15 cellular contexts compared by ENCODE assay signal in genomic region chr20:38986663-38987062, GRCh38. TPM values are rescaled to one million over a fixed set of nuclear protein-coding genes. Genes with fewer than 3 reads are reported as not detected.
DNase-seq lines count a peak whose midpoint lies in the region; ATAC-seq and TF ChIP-seq lines count a peak whose summit lies in the region.
"Had no signal": no experiment of that assay in that cellular context is flagged by ENCODE, and none has a peak within 500 bp of the region (broad histone marks: within the 10 kb centered on the region; RNA-seq: fewer than 3 reads in every experiment).

No MANE protein-coding gene starts in this region.

- H3K36me3 ChIP-seq in SJCRH30, result peaks cover 32% of the 10 kb centered on the region
- peaks cover 0 to 28% (median 1%) of the 10 kb centered on the region in 4 donors for H3K36me3 ChIP-seq in sigmoid colon

- H3K27me3 ChIP-seq in SJCRH30, result no peaks in the 10 kb centered on the region
- H3K27me3 ChIP-seq in sigmoid colon, result no peaks in the 10 kb centered on the region

- TF ChIP-seq EP300 in sigmoid colon (IDR thresholded peaks at IDR 0.05), result peak in 1 of 4 donors; percentile 54

- intact Hi-C loops in sigmoid colon (cut with DNase I), result loop anchor here (2.0 to 5.0 kb wide), 2 partner anchors 60 to 61 kb away; partner anchors contain the start of gene FAM83D

- TF ChIP-seq CTCF in GM12864 (IDR thresholded peaks at IDR 0.05; ENCODE audit: low read depth, low read length, missing control alignments) (peak; percentile 9), sigmoid colon (IDR thresholded peaks at IDR 0.05) (peak in 1 of 4 experiments; percentile 22)

- ATAC-seq in HG02678 (IDR thresholded peaks at IDR 0.05; ENCODE audit: unreplicated experiment), result no peak
- ATAC-seq in HG03135 (IDR thresholded peaks at IDR 0.05; ENCODE audit: unreplicated experiment), result no peak
- ATAC-seq in GM19023 (IDR thresholded peaks at IDR 0.05; ENCODE audit: unreplicated experiment), result no peak
- no peak for ATAC-seq in HG02763 (IDR thresholded peaks at IDR 0.05; ENCODE audit: unreplicated experiment)

- DNase-seq in GM12864 (ENCODE audit: low read depth) (no peak), SJCRH30 (peak in 1 of 2 experiments; percentile 22), fibroblast of peridontal ligament (ENCODE audit: extremely low read depth) (peak; percentile 49), sigmoid colon (no peak)
- DNase-seq: activated CD4-positive, CD25-positive, alpha-beta regulatory T cell; cerebellar nuclear complex; NCI-H1048; NCI-H2171; stimulated activated CD4-positive, alpha-beta T cell treated with anti-CD3 and anti-CD28 coated beads, Interleukin-15, amount 100 ng/mL, for 24 hours; SW 1271 had no signal

- 83 to 85% methylated on average over 2 of the region's 2 CpGs for WGBS in sigmoid colon, 2 donors

- peaks cover 46% of the 10 kb centered on the region for H3K4me1 ChIP-seq in SJCRH30
- peaks cover 0 to 65% (median 36%) of the 10 kb centered on the region in 4 donors for H3K4me1 ChIP-seq in sigmoid colon
- H3K4me1 ChIP-seq: parathyroid adenoma had no signal

- H3K9me3 ChIP-seq in SJCRH30 (replicated peaks), result no peaks in the 10 kb centered on the region
- H3K9me3 ChIP-seq in sigmoid colon, result no peaks in the 10 kb centered on the region

- peak overlapping the region; percentile 80 for H3K27ac ChIP-seq in SJCRH30
- peak overlapping the region; percentile 57 to 98 (median 82) for H3K27ac ChIP-seq in sigmoid colon
- H3K27ac ChIP-seq: parathyroid adenoma had no signal

- H3K4me3 ChIP-seq in GM12864 (ENCODE audit: low read depth, low read length) (no peak overlapping the region), SJCRH30 (no peak overlapping the region), sigmoid colon (no peak overlapping the region)

- TF ChIP-seq POLR2A in sigmoid colon (IDR thresholded peaks at IDR 0.05), result no peak

RNA-seq across cellular contexts. Expression of gene DHX35, which starts 24.5 kb away (rescaled TPM):
- 25.1 and 29.3 TPM in 2 replicates for total RNA-seq in SJCRH30 (2014; rRNA removed; shearing (Covaris generic))
- total RNA-seq in sigmoid colon, result 10 to 100 TPM; 16.1 to 33.2 (median 18.3) TPM
- polyA plus RNA-seq in sigmoid colon, result 10 to 100 TPM in 2 of 3 donors, 1 to 10 TPM in 1; 8.8 to 12.0 (median 10.3) TPM
